Comparison of ENCODE assay signal across 1 cellular context in the genomic region with DNA sequence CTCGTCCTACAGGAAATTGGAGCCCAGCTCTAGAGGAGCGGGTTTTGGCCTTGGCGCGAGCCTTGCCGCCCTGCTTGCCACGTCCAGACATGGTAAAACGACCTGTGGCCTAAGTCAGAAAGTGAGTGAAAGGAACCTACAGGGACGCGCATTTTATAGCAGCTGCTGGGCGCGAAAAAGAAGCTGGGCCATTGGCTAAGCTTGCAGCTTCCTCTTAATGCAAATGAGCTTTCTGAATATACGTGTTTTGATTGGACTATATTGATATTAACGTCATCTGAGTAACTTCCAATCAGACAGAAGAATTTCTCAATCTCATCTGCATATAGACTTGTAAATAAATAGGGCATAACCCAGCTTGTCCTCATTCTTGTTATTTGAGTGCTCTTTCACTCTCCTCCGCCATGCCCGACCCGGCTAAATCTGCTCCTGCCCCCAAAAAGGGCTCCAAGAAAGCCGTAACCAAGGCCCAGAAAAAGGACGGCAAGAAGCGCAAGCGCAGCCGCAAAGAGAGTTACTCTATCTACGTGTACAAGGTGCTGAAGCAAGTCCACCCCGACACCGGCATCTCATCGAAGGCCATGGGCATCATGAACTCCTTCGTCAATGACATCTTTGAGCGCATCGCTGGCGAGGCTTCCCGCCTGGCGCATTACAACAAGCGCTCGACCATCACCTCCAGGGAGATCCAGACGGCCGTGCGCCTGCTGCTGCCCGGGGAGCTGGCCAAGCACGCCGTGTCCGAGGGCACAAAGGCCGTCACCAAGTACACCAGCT.
A peak's percentile ranks its signal among the peaks of the same experiment; 100 is the strongest.
TF ChIP-seq lines count a peak whose summit lies in the region.

No MANE protein-coding gene starts in this region.

TF ChIP-seq in HepG2, 621 proteins besides CTCF, POLR2A, EP300 and RAD21 (continued from another document and continues in another):
- TF ChIP-seq, protein P1, sequence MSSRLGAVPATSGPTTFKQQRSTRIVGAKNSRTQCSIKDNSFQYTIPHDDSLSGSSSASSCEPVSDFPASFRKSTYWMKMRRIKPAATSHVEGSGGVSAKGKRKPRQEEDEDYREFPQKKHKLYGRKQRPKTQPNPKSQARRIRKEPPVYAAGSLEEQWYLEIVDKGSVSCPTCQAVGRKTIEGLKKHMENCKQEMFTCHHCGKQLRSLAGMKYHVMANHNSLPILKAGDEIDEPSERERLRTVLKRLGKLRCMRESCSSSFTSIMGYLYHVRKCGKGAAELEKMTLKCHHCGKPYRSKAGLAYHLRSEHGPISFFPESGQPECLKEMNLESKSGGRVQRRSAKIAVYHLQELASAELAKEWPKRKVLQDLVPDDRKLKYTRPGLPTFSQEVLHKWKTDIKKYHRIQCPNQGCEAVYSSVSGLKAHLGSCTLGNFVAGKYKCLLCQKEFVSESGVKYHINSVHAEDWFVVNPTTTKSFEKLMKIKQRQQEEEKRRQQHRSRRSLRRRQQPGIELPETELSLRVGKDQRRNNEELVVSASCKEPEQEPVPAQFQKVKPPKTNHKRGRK (CRISPR knock-in tag; IDR thresholded peaks at IDR 0.05), result no peak
- TF ChIP-seq KDM1A (CRISPR knock-in tag; IDR thresholded peaks at IDR 0.05), result peak; percentile 58
- TF ChIP-seq, protein P2, sequence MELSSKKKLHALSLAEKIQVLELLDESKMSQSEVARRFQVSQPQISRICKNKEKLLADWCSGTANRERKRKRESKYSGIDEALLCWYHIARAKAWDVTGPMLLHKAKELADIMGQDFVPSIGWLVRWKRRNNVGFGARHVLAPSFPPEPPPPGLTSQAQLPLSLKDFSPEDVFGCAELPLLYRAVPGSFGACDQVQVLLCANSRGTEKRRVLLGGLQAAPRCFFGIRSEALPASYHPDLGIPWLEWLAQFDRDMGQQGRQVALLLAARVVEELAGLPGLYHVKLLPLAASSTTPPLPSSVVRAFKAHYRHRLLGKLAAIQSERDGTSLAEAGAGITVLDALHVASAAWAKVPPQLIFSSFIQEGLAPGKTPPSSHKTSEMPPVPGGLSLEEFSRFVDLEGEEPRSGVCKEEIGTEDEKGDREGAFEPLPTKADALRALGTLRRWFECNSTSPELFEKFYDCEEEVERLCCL (CRISPR knock-in tag; IDR thresholded peaks at IDR 0.05; ENCODE audit: borderline replicate concordance), result no peak; the same call in 1 of the 2 replicates
- TF ChIP-seq SRF (IDR thresholded peaks at IDR 0.05; ENCODE audit: low read depth, low read length), result peak; percentile 51; the same call in 1 of the 2 replicates
- peak; percentile 69; the same call in 1 of the 2 replicates for TF ChIP-seq ESRRA (CRISPR knock-in tag; IDR thresholded peaks at IDR 0.05; ENCODE audit: low read depth)
- peak; percentile 87 for TF ChIP-seq HIVEP1 (CRISPR knock-in tag; IDR thresholded peaks at IDR 0.05)
- no peak for TF ChIP-seq MZF1 (CRISPR knock-in tag; IDR thresholded peaks at IDR 0.05; ENCODE audit: borderline replicate concordance)
- peak; percentile 95 for TF ChIP-seq NAIF1 (CRISPR knock-in tag; IDR thresholded peaks at IDR 0.05; ENCODE audit: borderline replicate concordance)
- 0 out of 2 replicates have a peak, but pooled peaks have one; percentile 16 for TF ChIP-seq ZFP1 (CRISPR knock-in tag; IDR thresholded peaks at IDR 0.05)
- TF ChIP-seq GLI4 (CRISPR knock-in tag; IDR thresholded peaks at IDR 0.05; ENCODE audit: borderline replicate concordance), result peak; percentile 4; the same call in 1 of the 2 replicates
- TF ChIP-seq STAG1 (CRISPR knock-in tag; IDR thresholded peaks at IDR 0.05), result peak; percentile 48
- peak; percentile 91 for TF ChIP-seq PHF8 (CRISPR knock-in tag; IDR thresholded peaks at IDR 0.05)
- TF ChIP-seq, protein P3, sequence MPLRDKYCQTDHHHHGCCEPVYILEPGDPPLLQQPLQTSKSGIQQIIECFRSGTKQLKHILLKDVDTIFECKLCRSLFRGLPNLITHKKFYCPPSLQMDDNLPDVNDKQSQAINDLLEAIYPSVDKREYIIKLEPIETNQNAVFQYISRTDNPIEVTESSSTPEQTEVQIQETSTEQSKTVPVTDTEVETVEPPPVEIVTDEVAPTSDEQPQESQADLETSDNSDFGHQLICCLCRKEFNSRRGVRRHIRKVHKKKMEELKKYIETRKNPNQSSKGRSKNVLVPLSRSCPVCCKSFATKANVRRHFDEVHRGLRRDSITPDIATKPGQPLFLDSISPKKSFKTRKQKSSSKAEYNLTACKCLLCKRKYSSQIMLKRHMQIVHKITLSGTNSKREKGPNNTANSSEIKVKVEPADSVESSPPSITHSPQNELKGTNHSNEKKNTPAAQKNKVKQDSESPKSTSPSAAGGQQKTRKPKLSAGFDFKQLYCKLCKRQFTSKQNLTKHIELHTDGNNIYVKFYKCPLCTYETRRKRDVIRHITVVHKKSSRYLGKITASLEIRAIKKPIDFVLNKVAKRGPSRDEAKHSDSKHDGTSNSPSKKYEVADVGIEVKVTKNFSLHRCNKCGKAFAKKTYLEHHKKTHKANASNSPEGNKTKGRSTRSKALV (CRISPR knock-in tag; IDR thresholded peaks at IDR 0.05), result no peak; the same call in 1 of the 2 replicates
- TF ChIP-seq ZNF337 (CRISPR knock-in tag; IDR thresholded peaks at IDR 0.05; ENCODE audit: borderline replicate concordance, low read depth), result no peak; the same call in 1 of the 2 replicates
- TF ChIP-seq, protein P4, sequence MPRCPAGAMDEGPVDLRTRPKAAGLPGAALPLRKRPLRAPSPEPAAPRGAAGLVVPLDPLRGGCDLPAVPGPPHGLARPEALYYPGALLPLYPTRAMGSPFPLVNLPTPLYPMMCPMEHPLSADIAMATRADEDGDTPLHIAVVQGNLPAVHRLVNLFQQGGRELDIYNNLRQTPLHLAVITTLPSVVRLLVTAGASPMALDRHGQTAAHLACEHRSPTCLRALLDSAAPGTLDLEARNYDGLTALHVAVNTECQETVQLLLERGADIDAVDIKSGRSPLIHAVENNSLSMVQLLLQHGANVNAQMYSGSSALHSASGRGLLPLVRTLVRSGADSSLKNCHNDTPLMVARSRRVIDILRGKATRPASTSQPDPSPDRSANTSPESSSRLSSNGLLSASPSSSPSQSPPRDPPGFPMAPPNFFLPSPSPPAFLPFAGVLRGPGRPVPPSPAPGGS (CRISPR knock-in tag; IDR thresholded peaks at IDR 0.05), result 0 out of 2 replicates have a peak, but pooled peaks have one; percentile 82
- no peak; the same call in 1 of the 2 replicates for TF ChIP-seq ZNF460 (CRISPR knock-in tag; IDR thresholded peaks at IDR 0.05; ENCODE audit: borderline replicate concordance)
- TF ChIP-seq CREM (IDR thresholded peaks at IDR 0.05), result peak; percentile 90
- TF ChIP-seq CREM (CRISPR knock-in tag; IDR thresholded peaks at IDR 0.05), result 0 out of 2 replicates have a peak, but pooled peaks have one; percentile 21
- TF ChIP-seq PCBP1 (IDR thresholded peaks at IDR 0.05; ENCODE audit: borderline replicate concordance, low read depth, low read length), result 0 out of 2 replicates have a peak, but pooled peaks have one; percentile 72
- TF ChIP-seq, protein P5, sequence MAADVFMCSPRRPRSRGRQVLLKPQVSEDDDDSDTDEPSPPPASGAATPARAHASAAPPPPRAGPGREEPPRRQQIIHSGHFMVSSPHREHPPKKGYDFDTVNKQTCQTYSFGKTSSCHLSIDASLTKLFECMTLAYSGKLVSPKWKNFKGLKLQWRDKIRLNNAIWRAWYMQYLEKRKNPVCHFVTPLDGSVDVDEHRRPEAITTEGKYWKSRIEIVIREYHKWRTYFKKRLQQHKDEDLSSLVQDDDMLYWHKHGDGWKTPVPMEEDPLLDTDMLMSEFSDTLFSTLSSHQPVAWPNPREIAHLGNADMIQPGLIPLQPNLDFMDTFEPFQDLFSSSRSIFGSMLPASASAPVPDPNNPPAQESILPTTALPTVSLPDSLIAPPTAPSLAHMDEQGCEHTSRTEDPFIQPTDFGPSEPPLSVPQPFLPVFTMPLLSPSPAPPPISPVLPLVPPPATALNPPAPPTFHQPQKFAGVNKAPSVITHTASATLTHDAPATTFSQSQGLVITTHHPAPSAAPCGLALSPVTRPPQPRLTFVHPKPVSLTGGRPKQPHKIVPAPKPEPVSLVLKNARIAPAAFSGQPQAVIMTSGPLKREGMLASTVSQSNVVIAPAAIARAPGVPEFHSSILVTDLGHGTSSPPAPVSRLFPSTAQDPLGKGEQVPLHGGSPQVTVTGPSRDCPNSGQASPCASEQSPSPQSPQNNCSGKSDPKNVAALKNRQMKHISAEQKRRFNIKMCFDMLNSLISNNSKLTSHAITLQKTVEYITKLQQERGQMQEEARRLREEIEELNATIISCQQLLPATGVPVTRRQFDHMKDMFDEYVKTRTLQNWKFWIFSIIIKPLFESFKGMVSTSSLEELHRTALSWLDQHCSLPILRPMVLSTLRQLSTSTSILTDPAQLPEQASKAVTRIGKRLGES (CRISPR knock-in tag; IDR thresholded peaks at IDR 0.05; ENCODE audit: borderline replicate concordance), result peak; percentile 85; the same call in 1 of the 2 replicates
- no peak for TF ChIP-seq RORA (CRISPR knock-in tag; IDR thresholded peaks at IDR 0.05)
- TF ChIP-seq ZNF780A (CRISPR knock-in tag; IDR thresholded peaks at IDR 0.05), result no peak
- TF ChIP-seq MBD4 (IDR thresholded peaks at IDR 0.05; ENCODE audit: borderline replicate concordance, low read length), result no peak; the same call in 1 of the 2 replicates
- TF ChIP-seq, protein P6, sequence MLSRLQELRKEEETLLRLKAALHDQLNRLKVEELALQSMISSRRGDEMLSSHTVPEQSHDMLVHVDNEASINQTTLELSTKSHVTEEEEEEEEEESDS (CRISPR knock-in tag; IDR thresholded peaks at IDR 0.05; ENCODE audit: borderline replicate concordance), result no peak; the same call in 1 of the 2 replicates
- TF ChIP-seq, protein P7, sequence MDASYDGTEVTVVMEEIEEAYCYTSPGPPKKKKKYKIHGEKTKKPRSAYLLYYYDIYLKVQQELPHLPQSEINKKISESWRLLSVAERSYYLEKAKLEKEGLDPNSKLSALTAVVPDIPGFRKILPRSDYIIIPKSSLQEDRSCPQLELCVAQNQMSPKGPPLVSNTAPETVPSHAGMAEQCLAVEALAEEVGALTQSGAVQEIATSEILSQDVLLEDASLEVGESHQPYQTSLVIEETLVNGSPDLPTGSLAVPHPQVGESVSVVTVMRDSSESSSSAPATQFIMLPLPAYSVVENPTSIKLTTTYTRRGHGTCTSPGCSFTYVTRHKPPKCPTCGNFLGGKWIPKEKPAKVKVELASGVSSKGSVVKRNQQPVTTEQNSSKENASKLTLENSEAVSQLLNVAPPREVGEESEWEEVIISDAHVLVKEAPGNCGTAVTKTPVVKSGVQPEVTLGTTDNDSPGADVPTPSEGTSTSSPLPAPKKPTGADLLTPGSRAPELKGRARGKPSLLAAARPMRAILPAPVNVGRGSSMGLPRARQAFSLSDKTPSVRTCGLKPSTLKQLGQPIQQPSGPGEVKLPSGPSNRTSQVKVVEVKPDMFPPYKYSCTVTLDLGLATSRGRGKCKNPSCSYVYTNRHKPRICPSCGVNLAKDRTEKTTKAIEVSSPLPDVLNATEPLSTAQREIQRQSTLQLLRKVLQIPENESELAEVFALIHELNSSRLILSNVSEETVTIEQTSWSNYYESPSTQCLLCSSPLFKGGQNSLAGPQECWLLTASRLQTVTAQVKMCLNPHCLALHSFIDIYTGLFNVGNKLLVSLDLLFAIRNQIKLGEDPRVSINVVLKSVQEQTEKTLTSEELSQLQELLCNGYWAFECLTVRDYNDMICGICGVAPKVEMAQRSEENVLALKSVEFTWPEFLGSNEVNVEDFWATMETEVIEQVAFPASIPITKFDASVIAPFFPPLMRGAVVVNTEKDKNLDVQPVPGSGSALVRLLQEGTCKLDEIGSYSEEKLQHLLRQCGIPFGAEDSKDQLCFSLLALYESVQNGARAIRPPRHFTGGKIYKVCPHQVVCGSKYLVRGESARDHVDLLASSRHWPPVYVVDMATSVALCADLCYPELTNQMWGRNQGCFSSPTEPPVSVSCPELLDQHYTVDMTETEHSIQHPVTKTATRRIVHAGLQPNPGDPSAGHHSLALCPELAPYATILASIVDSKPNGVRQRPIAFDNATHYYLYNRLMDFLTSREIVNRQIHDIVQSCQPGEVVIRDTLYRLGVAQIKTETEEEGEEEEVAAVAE (CRISPR knock-in tag; IDR thresholded peaks at IDR 0.05; ENCODE audit: borderline replicate concordance), result peak; percentile 97
- TF ChIP-seq KLF16 (CRISPR knock-in tag; IDR thresholded peaks at IDR 0.05), result peak in 1 of 2 experiments; percentile 97; a peak in 2 of 4 replicates
- peak; percentile 93 for TF ChIP-seq SMAD3 (CRISPR knock-in tag; IDR thresholded peaks at IDR 0.05)
- TF ChIP-seq TEAD3 (CRISPR knock-in tag; optimal IDR thresholded peaks at IDR 0.05; ENCODE audit: borderline replicate concordance), result peak; percentile 57
- TF ChIP-seq RFXANK (CRISPR knock-in tag; IDR thresholded peaks at IDR 0.05), result 0 out of 2 replicates have a peak, but pooled peaks have one; percentile 39
- TF ChIP-seq NFATC3 (CRISPR knock-in tag; IDR thresholded peaks at IDR 0.05), result no peak
- TF ChIP-seq ZNF747 (CRISPR knock-in tag; IDR thresholded peaks at IDR 0.05; ENCODE audit: borderline replicate concordance), result no peak
- TF ChIP-seq, protein P8, sequence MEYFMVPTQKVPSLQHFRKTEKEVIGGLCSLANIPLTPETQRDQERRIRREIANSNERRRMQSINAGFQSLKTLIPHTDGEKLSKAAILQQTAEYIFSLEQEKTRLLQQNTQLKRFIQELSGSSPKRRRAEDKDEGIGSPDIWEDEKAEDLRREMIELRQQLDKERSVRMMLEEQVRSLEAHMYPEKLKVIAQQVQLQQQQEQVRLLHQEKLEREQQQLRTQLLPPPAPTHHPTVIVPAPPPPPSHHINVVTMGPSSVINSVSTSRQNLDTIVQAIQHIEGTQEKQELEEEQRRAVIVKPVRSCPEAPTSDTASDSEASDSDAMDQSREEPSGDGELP (IDR thresholded peaks at IDR 0.05; ENCODE audit: borderline replicate concordance, low read depth), result no peak
- peak; percentile 55; the same call in 1 of the 2 replicates for TF ChIP-seq ZNF543 (CRISPR knock-in tag; IDR thresholded peaks at IDR 0.05)
- TF ChIP-seq ZNF296 (CRISPR knock-in tag; conservative IDR thresholded peaks at IDR 0.05), result no peak; the same call in 1 of the 2 replicates
- TF ChIP-seq ZNF614 (CRISPR knock-in tag; IDR thresholded peaks at IDR 0.05; ENCODE audit: borderline replicate concordance), result peak; percentile 88; the same call in 1 of the 2 replicates
- TF ChIP-seq, protein P9, sequence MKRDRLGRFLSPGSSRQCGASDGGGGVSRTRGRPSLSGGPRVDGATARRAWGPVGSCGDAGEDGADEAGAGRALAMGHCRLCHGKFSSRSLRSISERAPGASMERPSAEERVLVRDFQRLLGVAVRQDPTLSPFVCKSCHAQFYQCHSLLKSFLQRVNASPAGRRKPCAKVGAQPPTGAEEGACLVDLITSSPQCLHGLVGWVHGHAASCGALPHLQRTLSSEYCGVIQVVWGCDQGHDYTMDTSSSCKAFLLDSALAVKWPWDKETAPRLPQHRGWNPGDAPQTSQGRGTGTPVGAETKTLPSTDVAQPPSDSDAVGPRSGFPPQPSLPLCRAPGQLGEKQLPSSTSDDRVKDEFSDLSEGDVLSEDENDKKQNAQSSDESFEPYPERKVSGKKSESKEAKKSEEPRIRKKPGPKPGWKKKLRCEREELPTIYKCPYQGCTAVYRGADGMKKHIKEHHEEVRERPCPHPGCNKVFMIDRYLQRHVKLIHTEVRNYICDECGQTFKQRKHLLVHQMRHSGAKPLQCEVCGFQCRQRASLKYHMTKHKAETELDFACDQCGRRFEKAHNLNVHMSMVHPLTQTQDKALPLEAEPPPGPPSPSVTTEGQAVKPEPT (CRISPR knock-in tag; IDR thresholded peaks at IDR 0.05; ENCODE audit: low read depth), result no peak
- TF ChIP-seq PAF1 (CRISPR knock-in tag; IDR thresholded peaks at IDR 0.05), result no peak
- TF ChIP-seq SAP130 (CRISPR knock-in tag; IDR thresholded peaks at IDR 0.05; ENCODE audit: low read depth), result peak; percentile 95
- no peak for TF ChIP-seq TCF12 (IDR thresholded peaks at IDR 0.05)
- peak; percentile 94; the same call in 1 of the 2 replicates for TF ChIP-seq TCF12 (CRISPR knock-in tag; IDR thresholded peaks at IDR 0.05)
- peak; percentile 92 for TF ChIP-seq ZNF879 (CRISPR knock-in tag; IDR thresholded peaks at IDR 0.05)
- TF ChIP-seq ZNF788 (CRISPR knock-in tag; IDR thresholded peaks at IDR 0.05; ENCODE audit: borderline replicate concordance), result peak; percentile 81; the same call in 1 of the 2 replicates
- peak; percentile 97; the same call in 1 of the 2 replicates for TF ChIP-seq ZNF749 (CRISPR knock-in tag; IDR thresholded peaks at IDR 0.05; ENCODE audit: borderline replicate concordance)
- TF ChIP-seq ZNF7 (CRISPR knock-in tag; IDR thresholded peaks at IDR 0.05), result no peak
